ENCODE assay signal across 15 cellular contexts in genomic region chr13:102536695-102537485, GRCh38. TPM values are rescaled to one million over a fixed set of nuclear protein-coding genes. Genes with fewer than 3 reads are reported as not detected.
DNase-seq lines count a peak whose midpoint lies in the region; ATAC-seq lines count a peak whose summit lies in the region.
"Had no signal": no experiment of that assay in that cellular context is flagged by ENCODE, and none has a peak within 500 bp of the region (broad histone marks: within the 10 kb centered on the region; RNA-seq: fewer than 3 reads in every experiment).

No MANE protein-coding gene starts in this region.

- no peaks in the 10 kb centered on the region for H3K9me3 Mint-ChIP-seq in activated naive CD8-positive, alpha-beta T cell treated with anti-CD3 and anti-CD28 coated beads, Interleukin-2, amount 50 U/mL, for 24 hours
- H3K9me3 Mint-ChIP-seq in activated naive CD8-positive, alpha-beta T cell treated with anti-CD3 and anti-CD28 coated beads for 36 hours, result peaks cover 6% of the 10 kb centered on the region

- H3K27me3 Mint-ChIP-seq in activated naive CD8-positive, alpha-beta T cell treated with anti-CD3 and anti-CD28 coated beads, Interleukin-2, amount 50 U/mL, for 24 hours, result peaks cover 4% of the 10 kb centered on the region
- H3K27me3 Mint-ChIP-seq in activated naive CD8-positive, alpha-beta T cell treated with anti-CD3 and anti-CD28 coated beads for 36 hours, result peaks cover 15% of the 10 kb centered on the region

- no peak overlapping the region for H3K27ac Mint-ChIP-seq in activated naive CD8-positive, alpha-beta T cell treated with anti-CD3 and anti-CD28 coated beads, Interleukin-2, amount 50 U/mL, for 24 hours
- no peak overlapping the region for H3K27ac Mint-ChIP-seq in activated naive CD8-positive, alpha-beta T cell treated with anti-CD3 and anti-CD28 coated beads for 36 hours
- H3K27ac Mint-ChIP-seq: CD14-positive monocyte; CD4-positive, alpha-beta memory T cell had no signal

- H3K36me3 Mint-ChIP-seq in activated naive CD8-positive, alpha-beta T cell treated with anti-CD3 and anti-CD28 coated beads, Interleukin-2, amount 50 U/mL, for 24 hours (ENCODE audit: low read depth), result no peaks in the 10 kb centered on the region
- peaks cover under 1% of the 10 kb centered on the region for H3K36me3 Mint-ChIP-seq in activated naive CD8-positive, alpha-beta T cell treated with anti-CD3 and anti-CD28 coated beads for 36 hours
- H3K36me3 Mint-ChIP-seq: CD14-positive monocyte; CD4-positive, alpha-beta memory T cell had no signal

- DNase-seq in activated naive CD8-positive, alpha-beta T cell treated with anti-CD3 and anti-CD28 coated beads, Interleukin-2, amount 50 U/mL, for 24 hours, result no peak
- no peak for DNase-seq in activated naive CD8-positive, alpha-beta T cell treated with anti-CD3 and anti-CD28 coated beads for 36 hours
- DNase-seq in dermis blood vessel endothelial cell, result peak; percentile 63
- peak; percentile 2 to 74 for DNase-seq in lung microvascular endothelial cell (ENCODE audit: low read depth in 2 of 2)
- DNase-seq in activated naive CD4-positive, alpha-beta T cell treated with anti-CD3 and anti-CD28 coated beads, Interleukin-2, amount 50 U/mL, for 16 hours, result no peak
- DNase-seq in SHP77 (lab: John Stamatoyannopoulos, UW), result no peak
- DNase-seq: 8988T; CD4-positive, alpha-beta memory T cell; DMS79 treated with DMSO at 0.1 percent for 48 hours; GOT3; H7 had no signal

- no peaks in the 10 kb centered on the region for H3K4me1 Mint-ChIP-seq in activated naive CD8-positive, alpha-beta T cell treated with anti-CD3 and anti-CD28 coated beads, Interleukin-2, amount 50 U/mL, for 24 hours
- H3K4me1 Mint-ChIP-seq in activated naive CD8-positive, alpha-beta T cell treated with anti-CD3 and anti-CD28 coated beads for 36 hours, result no peaks in the 10 kb centered on the region
- H3K4me1 Mint-ChIP-seq: CD14-positive monocyte had no signal

- H3K4me3 Mint-ChIP-seq in activated naive CD8-positive, alpha-beta T cell treated with anti-CD3 and anti-CD28 coated beads, Interleukin-2, amount 50 U/mL, for 24 hours, result no peak overlapping the region
- H3K4me3 Mint-ChIP-seq in activated naive CD8-positive, alpha-beta T cell treated with anti-CD3 and anti-CD28 coated beads for 36 hours, result no peak overlapping the region
- H3K4me3 Mint-ChIP-seq: CD14-positive monocyte; CD4-positive, alpha-beta memory T cell had no signal

- peak; percentile 20 for ATAC-seq in activated naive CD8-positive, alpha-beta T cell treated with anti-CD3 and anti-CD28 coated beads, Interleukin-2, amount 50 U/mL, for 24 hours
- no peak for ATAC-seq in HG02981 (IDR thresholded peaks at IDR 0.05; ENCODE audit: unreplicated experiment)
- ATAC-seq: GM12878, HCT116 had no signal

RNA-seq across cellular contexts. Expression of gene TPP2, which starts 59.9 kb away (rescaled TPM):
- total RNA-seq in activated naive CD8-positive, alpha-beta T cell treated with anti-CD3 and anti-CD28 coated beads for 36 hours, result 10 to 100 TPM; 78.4 to 84.0 TPM
- 61.1 and 75.2 TPM in 2 replicates for total RNA-seq in dermis blood vessel endothelial cell
- 31.2 and 34.7 TPM in 2 replicates for total RNA-seq in lung microvascular endothelial cell

Comparison
In these comparisons a context has a peak if more than half of its experiments do, and no peak if none do; other contexts are left out.
1. DNase-seq: peak in dermis blood vessel endothelial cell (single experiment) and lung microvascular endothelial cell (2 of 2); none in activated naive CD8-positive, alpha-beta T cell treated with anti-CD3 and anti-CD28 coated beads, Interleukin-2, amount 50 U/mL, for 24 hours (single experiment), activated naive CD8-positive, alpha-beta T cell treated with anti-CD3 and anti-CD28 coated beads for 36 hours (single experiment), activated naive CD4-positive, alpha-beta T cell treated with anti-CD3 and anti-CD28 coated beads, Interleukin-2, amount 50 U/mL, for 16 hours (single experiment) and SHP77 (0 of 2).